1 cellular context compared by ENCODE assay signal in the genomic region with DNA sequence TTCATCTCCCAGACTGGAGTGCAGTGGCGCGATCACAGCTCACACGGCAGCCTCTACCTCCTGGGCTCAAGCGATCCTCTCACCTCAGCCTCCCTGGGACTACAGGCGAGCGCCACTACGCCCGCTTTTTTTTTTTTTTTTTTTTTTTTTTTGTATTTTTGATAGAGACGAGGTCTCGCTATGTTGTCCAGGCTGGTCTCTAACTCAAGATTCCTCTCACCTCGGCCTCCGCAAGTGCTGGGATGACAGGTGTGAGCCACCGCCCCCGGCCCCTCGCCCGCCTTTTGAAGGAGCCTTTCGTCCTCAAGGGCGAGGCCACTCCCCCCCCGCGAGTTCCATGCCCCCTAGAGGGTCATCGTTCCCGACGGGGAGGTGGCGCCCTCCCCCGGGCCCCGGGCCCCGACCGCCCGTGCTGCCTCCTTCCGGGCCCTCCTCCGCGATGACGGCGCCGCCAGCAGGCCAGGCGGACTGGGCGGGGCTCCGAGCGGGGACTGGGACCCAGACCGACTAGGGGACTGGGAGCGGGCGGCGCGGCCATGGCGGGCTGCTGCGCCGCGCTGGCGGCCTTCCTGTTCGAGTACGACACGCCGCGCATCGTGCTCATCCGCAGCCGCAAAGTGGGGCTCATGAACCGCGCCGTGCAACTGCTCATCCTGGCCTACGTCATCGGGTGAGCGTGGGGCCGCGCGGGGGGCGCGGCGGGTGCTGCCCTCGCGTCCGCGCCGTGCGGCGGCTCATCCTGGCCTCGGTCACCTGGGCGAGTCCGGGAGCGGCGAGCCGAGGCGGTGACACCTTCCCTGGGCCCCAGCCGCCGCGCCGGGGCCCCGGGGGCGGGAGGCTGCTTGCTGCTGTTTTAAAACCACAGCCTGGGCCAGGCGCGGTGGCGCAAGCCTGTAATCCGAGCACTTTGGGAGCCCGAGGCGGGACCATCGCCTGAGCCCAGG.
A peak's percentile ranks its signal among the peaks of the same experiment; 100 is the strongest.
TF ChIP-seq lines count a peak whose summit lies in the region.

Gene P2RX4, plus strand, starts transcription at position 501 of the 944 bp plus-strand sequence. Its CDS starts 36 bp downstream, at position 537.

TF ChIP-seq in HepG2, 621 proteins besides CTCF, POLR2A, EP300 and RAD21 (continued from another document and continues in another):
- no peak; the same call in 1 of the 2 replicates for TF ChIP-seq HIC2 (CRISPR knock-in tag; IDR thresholded peaks at IDR 0.05; ENCODE audit: low read depth)
- no peak for TF ChIP-seq NR1H2 (CRISPR knock-in tag; IDR thresholded peaks at IDR 0.05; ENCODE audit: borderline replicate concordance, low read depth)
- TF ChIP-seq, protein P1, sequence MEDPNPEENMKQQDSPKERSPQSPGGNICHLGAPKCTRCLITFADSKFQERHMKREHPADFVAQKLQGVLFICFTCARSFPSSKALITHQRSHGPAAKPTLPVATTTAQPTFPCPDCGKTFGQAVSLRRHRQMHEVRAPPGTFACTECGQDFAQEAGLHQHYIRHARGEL (CRISPR knock-in tag; IDR thresholded peaks at IDR 0.05) = no peak
- TF ChIP-seq, protein P2, sequence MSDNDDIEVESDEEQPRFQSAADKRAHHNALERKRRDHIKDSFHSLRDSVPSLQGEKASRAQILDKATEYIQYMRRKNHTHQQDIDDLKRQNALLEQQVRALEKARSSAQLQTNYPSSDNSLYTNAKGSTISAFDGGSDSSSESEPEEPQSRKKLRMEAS (IDR thresholded peaks at IDR 0.05) = peak; percentile 67; the same call in 1 of the 2 replicates
- TF ChIP-seq JUND (CRISPR knock-in tag; IDR thresholded peaks at IDR 0.05) = peak; percentile 48; the same call in 1 of the 2 replicates
- TF ChIP-seq ASH2L (IDR thresholded peaks at IDR 0.05; ENCODE audit: insufficient read length, low read depth, low read length) = peak; percentile 61
- no peak for TF ChIP-seq CC2D1A (CRISPR knock-in tag; IDR thresholded peaks at IDR 0.05)
- no peak for TF ChIP-seq PAF1 (CRISPR knock-in tag; IDR thresholded peaks at IDR 0.05)
- TF ChIP-seq CAMTA2 (CRISPR knock-in tag; IDR thresholded peaks at IDR 0.05; ENCODE audit: borderline replicate concordance) = no peak
- no peak for TF ChIP-seq ZFP82 (CRISPR knock-in tag; IDR thresholded peaks at IDR 0.05; ENCODE audit: borderline replicate concordance)
- TF ChIP-seq, protein P3, sequence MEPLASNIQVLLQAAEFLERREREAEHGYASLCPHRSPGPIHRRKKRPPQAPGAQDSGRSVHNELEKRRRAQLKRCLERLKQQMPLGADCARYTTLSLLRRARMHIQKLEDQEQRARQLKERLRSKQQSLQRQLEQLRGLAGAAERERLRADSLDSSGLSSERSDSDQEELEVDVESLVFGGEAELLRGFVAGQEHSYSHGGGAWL (CRISPR knock-in tag; IDR thresholded peaks at IDR 0.05) = no peak
- TF ChIP-seq ONECUT2 (CRISPR knock-in tag; IDR thresholded peaks at IDR 0.05) = no peak
- TF ChIP-seq ZNF180 (CRISPR knock-in tag; IDR thresholded peaks at IDR 0.05; ENCODE audit: borderline replicate concordance, low read depth) = no peak
- TF ChIP-seq THRA (CRISPR knock-in tag; IDR thresholded peaks at IDR 0.05; ENCODE audit: borderline replicate concordance) = peak; percentile 31; the same call in 1 of the 2 replicates
- no peak for TF ChIP-seq PHF5A (CRISPR knock-in tag; IDR thresholded peaks at IDR 0.05; ENCODE audit: low read depth, unreplicated experiment)
- TF ChIP-seq SALL1 (CRISPR knock-in tag; IDR thresholded peaks at IDR 0.05) = peak; percentile 83
- TF ChIP-seq ZBTB14 (CRISPR knock-in tag; IDR thresholded peaks at IDR 0.05) = no peak
- TF ChIP-seq MED13 (CRISPR knock-in tag; IDR thresholded peaks at IDR 0.05) = no peak; the same call in none of the 2 replicates
- TF ChIP-seq ZNF746 (CRISPR knock-in tag; IDR thresholded peaks at IDR 0.05) = no peak
- TF ChIP-seq DPF2 (CRISPR knock-in tag; IDR thresholded peaks at IDR 0.05; ENCODE audit: borderline replicate concordance, low read depth) = no peak
- TF ChIP-seq SMYD3 (CRISPR knock-in tag; IDR thresholded peaks at IDR 0.05) = no peak
- TF ChIP-seq RAD51 (IDR thresholded peaks at IDR 0.05; ENCODE audit: borderline replicate concordance) = no peak
- no peak for TF ChIP-seq SYNCRIP (IDR thresholded peaks at IDR 0.05; ENCODE audit: insufficient read depth, low read depth, low read length)
- 0 out of 2 replicates have a peak, but pooled peaks have one; percentile 56 for TF ChIP-seq CREB3 (CRISPR knock-in tag; IDR thresholded peaks at IDR 0.05)
- TF ChIP-seq TBX2 (CRISPR knock-in tag; IDR thresholded peaks at IDR 0.05; ENCODE audit: borderline replicate concordance) = peak; percentile 74
- no peak for TF ChIP-seq XBP1 (CRISPR knock-in tag; IDR thresholded peaks at IDR 0.05)
- TF ChIP-seq NCOA2 (CRISPR knock-in tag; IDR thresholded peaks at IDR 0.05) = no peak; the same call in 1 of the 2 replicates
- no peak; the same call in 1 of the 2 replicates for TF ChIP-seq BCL6 (CRISPR knock-in tag; IDR thresholded peaks at IDR 0.05)
- peak; percentile 89 for TF ChIP-seq ZNF724P (CRISPR knock-in tag; IDR thresholded peaks at IDR 0.05; ENCODE audit: borderline replicate concordance)
- TF ChIP-seq TIGD3 (CRISPR knock-in tag; IDR thresholded peaks at IDR 0.05; ENCODE audit: borderline replicate concordance) = no peak
- TF ChIP-seq, protein P4, sequence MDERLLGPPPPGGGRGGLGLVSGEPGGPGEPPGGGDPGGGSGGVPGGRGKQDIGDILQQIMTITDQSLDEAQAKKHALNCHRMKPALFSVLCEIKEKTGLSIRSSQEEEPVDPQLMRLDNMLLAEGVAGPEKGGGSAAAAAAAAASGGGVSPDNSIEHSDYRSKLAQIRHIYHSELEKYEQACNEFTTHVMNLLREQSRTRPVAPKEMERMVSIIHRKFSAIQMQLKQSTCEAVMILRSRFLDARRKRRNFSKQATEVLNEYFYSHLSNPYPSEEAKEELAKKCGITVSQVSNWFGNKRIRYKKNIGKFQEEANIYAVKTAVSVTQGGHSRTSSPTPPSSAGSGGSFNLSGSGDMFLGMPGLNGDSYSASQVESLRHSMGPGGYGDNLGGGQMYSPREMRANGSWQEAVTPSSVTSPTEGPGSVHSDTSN (CRISPR knock-in tag; IDR thresholded peaks at IDR 0.05) = no peak
- TF ChIP-seq FOSL2 (CRISPR knock-in tag; IDR thresholded peaks at IDR 0.05) = peak; percentile 52
- peak; percentile 87; the same call in 1 of the 2 replicates for TF ChIP-seq SALL2 (CRISPR knock-in tag; IDR thresholded peaks at IDR 0.05)
- TF ChIP-seq ZNF136 (CRISPR knock-in tag; IDR thresholded peaks at IDR 0.05; ENCODE audit: low read depth) = no peak
- TF ChIP-seq, protein P5, sequence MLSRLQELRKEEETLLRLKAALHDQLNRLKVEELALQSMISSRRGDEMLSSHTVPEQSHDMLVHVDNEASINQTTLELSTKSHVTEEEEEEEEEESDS (CRISPR knock-in tag; IDR thresholded peaks at IDR 0.05; ENCODE audit: borderline replicate concordance) = no peak
- TF ChIP-seq RBM22 (optimal IDR thresholded peaks at IDR 0.05; ENCODE audit: low read length) = no peak
- TF ChIP-seq ZFYVE20 (CRISPR knock-in tag; IDR thresholded peaks at IDR 0.05; ENCODE audit: borderline replicate concordance, low read depth) = 0 out of 2 replicates have a peak, but pooled peaks have one; percentile 64
- TF ChIP-seq ZGPAT (CRISPR knock-in tag; IDR thresholded peaks at IDR 0.05) = peak; percentile 82; the same call in 1 of the 2 replicates
- TF ChIP-seq PATZ1 (CRISPR knock-in tag; IDR thresholded peaks at IDR 0.05) = peak; percentile 92
